Comparison of ENCODE assay signal across 1 cellular context in genomic region chr10:89655722-89656121, GRCh38.
TF ChIP-seq lines count a peak whose summit lies in the region.

No MANE protein-coding gene starts in this region.

TF ChIP-seq in HepG2, 621 proteins besides CTCF, POLR2A, EP300 and RAD21 (continues in another document):
- no peak for TF ChIP-seq ZNF761 (CRISPR knock-in tag; conservative IDR thresholded peaks at IDR 0.05)
- TF ChIP-seq ZMYM4 (CRISPR knock-in tag; IDR thresholded peaks at IDR 0.05): peak; percentile 53
- TF ChIP-seq ZNF773 (CRISPR knock-in tag; IDR thresholded peaks at IDR 0.05; ENCODE audit: borderline replicate concordance): no peak
- TF ChIP-seq ARID5B (CRISPR knock-in tag; IDR thresholded peaks at IDR 0.05): 0 out of 2 replicates have a peak, but pooled peaks have one; percentile 24
- peak; percentile 25; the same call in 1 of the 2 replicates for TF ChIP-seq HMG20A (CRISPR knock-in tag; IDR thresholded peaks at IDR 0.05; ENCODE audit: borderline replicate concordance)
- peak; percentile 67; the same call in 1 of the 2 replicates for TF ChIP-seq TOPORS (CRISPR knock-in tag; IDR thresholded peaks at IDR 0.05)
- no peak for TF ChIP-seq ARNT2 (CRISPR knock-in tag; IDR thresholded peaks at IDR 0.05; ENCODE audit: low read depth)
- 0 out of 2 replicates have a peak, but pooled peaks have one; percentile 16 for TF ChIP-seq NCOA2 (CRISPR knock-in tag; IDR thresholded peaks at IDR 0.05)
- no peak for TF ChIP-seq ZNF10 (CRISPR knock-in tag; IDR thresholded peaks at IDR 0.05; ENCODE audit: borderline replicate concordance, low read depth)
- TF ChIP-seq ZNF841 (CRISPR knock-in tag; IDR thresholded peaks at IDR 0.05; ENCODE audit: borderline replicate concordance): peak; percentile 100
- peak; percentile 69 for TF ChIP-seq HNF4A (CRISPR knock-in tag; IDR thresholded peaks at IDR 0.05)
- TF ChIP-seq, protein P1, sequence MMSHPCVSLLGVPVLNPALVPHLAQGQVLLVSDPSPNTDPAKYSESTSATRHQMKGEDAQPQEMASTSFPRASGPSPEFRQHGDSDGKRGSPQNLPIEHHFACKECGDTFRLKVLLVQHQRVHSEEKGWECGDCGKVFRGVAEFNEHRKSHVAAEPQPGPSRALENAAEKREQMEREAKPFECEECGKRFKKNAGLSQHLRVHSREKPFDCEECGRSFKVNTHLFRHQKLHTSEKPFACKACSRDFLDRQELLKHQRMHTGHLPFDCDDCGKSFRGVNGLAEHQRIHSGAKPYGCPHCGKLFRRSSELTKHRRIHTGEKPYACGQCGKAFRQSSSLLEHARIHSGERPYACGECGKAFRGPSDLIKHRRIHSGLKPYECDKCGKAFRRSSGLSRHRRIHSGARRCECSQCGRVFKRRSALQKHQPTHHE (CRISPR knock-in tag; IDR thresholded peaks at IDR 0.05; ENCODE audit: borderline replicate concordance): no peak
- TF ChIP-seq HHEX (CRISPR knock-in tag; IDR thresholded peaks at IDR 0.05): no peak
- TF ChIP-seq, protein P2, sequence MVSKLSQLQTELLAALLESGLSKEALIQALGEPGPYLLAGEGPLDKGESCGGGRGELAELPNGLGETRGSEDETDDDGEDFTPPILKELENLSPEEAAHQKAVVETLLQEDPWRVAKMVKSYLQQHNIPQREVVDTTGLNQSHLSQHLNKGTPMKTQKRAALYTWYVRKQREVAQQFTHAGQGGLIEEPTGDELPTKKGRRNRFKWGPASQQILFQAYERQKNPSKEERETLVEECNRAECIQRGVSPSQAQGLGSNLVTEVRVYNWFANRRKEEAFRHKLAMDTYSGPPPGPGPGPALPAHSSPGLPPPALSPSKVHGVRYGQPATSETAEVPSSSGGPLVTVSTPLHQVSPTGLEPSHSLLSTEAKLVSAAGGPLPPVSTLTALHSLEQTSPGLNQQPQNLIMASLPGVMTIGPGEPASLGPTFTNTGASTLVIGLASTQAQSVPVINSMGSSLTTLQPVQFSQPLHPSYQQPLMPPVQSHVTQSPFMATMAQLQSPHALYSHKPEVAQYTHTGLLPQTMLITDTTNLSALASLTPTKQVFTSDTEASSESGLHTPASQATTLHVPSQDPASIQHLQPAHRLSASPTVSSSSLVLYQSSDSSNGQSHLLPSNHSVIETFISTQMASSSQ (IDR thresholded peaks at IDR 0.05; ENCODE audit: low read depth): peak; percentile 88
- TF ChIP-seq, protein P2 (CRISPR knock-in tag; IDR thresholded peaks at IDR 0.05; ENCODE audit: borderline replicate concordance): peak; percentile 91
- TF ChIP-seq FOXO1 (CRISPR knock-in tag; IDR thresholded peaks at IDR 0.05): no peak
- TF ChIP-seq ZNF782 (CRISPR knock-in tag; IDR thresholded peaks at IDR 0.05; ENCODE audit: borderline replicate concordance): no peak
- peak; percentile 67; the same call in 1 of the 2 replicates for TF ChIP-seq PPARG (CRISPR knock-in tag; conservative IDR thresholded peaks at IDR 0.05)
- TF ChIP-seq HIVEP1 (CRISPR knock-in tag; IDR thresholded peaks at IDR 0.05): no peak
- TF ChIP-seq NCOR1 (IDR thresholded peaks at IDR 0.05; ENCODE audit: borderline replicate concordance, low read length): peak; percentile 65; the same call in 1 of the 2 replicates
- no peak for TF ChIP-seq TERF1 (CRISPR knock-in tag; IDR thresholded peaks at IDR 0.05)
- TF ChIP-seq ZFP90 (CRISPR knock-in tag; IDR thresholded peaks at IDR 0.05; ENCODE audit: borderline replicate concordance): no peak
- no peak for TF ChIP-seq MTF2 (CRISPR knock-in tag; IDR thresholded peaks at IDR 0.05; ENCODE audit: borderline replicate concordance)
- TF ChIP-seq PAXIP1 (CRISPR knock-in tag; conservative IDR thresholded peaks at IDR 0.05): peak; percentile 62
- TF ChIP-seq SOX13 (IDR thresholded peaks at IDR 0.05): no peak
- TF ChIP-seq SOX13 (CRISPR knock-in tag; conservative IDR thresholded peaks at IDR 0.05 in 1 of 2, IDR thresholded peaks at IDR 0.05 in 1 of 2): 0 out of 4 replicates have a peak, but pooled peaks of 1 of the 2 experiments have one; percentile 20
- peak; percentile 60; the same call in 1 of the 2 replicates for TF ChIP-seq HNF4G (IDR thresholded peaks at IDR 0.05; ENCODE audit: borderline replicate concordance, low read depth, low read length)
- TF ChIP-seq HNF4G (CRISPR knock-in tag; IDR thresholded peaks at IDR 0.05; ENCODE audit: borderline replicate concordance, low read depth): no peak
- TF ChIP-seq SAP130 (CRISPR knock-in tag; IDR thresholded peaks at IDR 0.05; ENCODE audit: low read depth): no peak
- peak; percentile 10; the same call in 1 of the 2 replicates for TF ChIP-seq ZNF644 (CRISPR knock-in tag; IDR thresholded peaks at IDR 0.05; ENCODE audit: low read depth)
- peak; percentile 62; the same call in 1 of the 2 replicates for TF ChIP-seq ZNF280D (CRISPR knock-in tag; IDR thresholded peaks at IDR 0.05)
- TF ChIP-seq ZNF670 (CRISPR knock-in tag; IDR thresholded peaks at IDR 0.05; ENCODE audit: borderline replicate concordance): no peak
- no peak for TF ChIP-seq ISL2 (CRISPR knock-in tag; IDR thresholded peaks at IDR 0.05)
- TF ChIP-seq EZH2 (conservative IDR thresholded peaks at IDR 0.05; ENCODE audit: low read depth, low read length): no peak
- TF ChIP-seq ZNF614 (CRISPR knock-in tag; IDR thresholded peaks at IDR 0.05; ENCODE audit: borderline replicate concordance): 0 out of 2 replicates have a peak, but pooled peaks have one; percentile 25
- TF ChIP-seq BCL6 (CRISPR knock-in tag; IDR thresholded peaks at IDR 0.05): 0 out of 2 replicates have a peak, but pooled peaks have one; percentile 7
